ENCODE assay signal across 26 cellular contexts in genomic region chr5:31113666-31114065, GRCh38.
"Had no signal": no experiment of that assay in that cellular context is flagged by ENCODE, and none has a peak within 500 bp of the region (broad histone marks: within the 10 kb centered on the region; RNA-seq: fewer than 3 reads in every experiment).

No MANE protein-coding gene starts in this region.

- H3K27me3 ChIP-seq: body of pancreas, breast epithelium had no signal

- H3K4me3 Mint-ChIP-seq: activated CD4-positive, alpha-beta memory T cell treated with anti-CD3 and anti-CD28 coated beads for 36 hours; activated CD4-positive, alpha-beta T cell treated with anti-CD3 and anti-CD28 coated beads for 36 hours; activated CD4-positive, alpha-beta T cell treated with anti-CD3 and anti-CD28 coated beads, Interleukin-2, amount 10 ng/mL, durations not matched to agents 7 days and 5 days; activated naive CD4-positive, alpha-beta T cell treated with anti-CD3 and anti-CD28 coated beads, Interleukin-2, amount 10 ng/mL, durations not matched to agents 7 days and 5 days; activated naive CD8-positive, alpha-beta T cell; activated naive CD8-positive, alpha-beta T cell treated with anti-CD3 and anti-CD28 coated beads, Interleukin-2, amount 50 U/mL, for 24 hours; activated T-cell treated with anti-CD3 and anti-CD28 coated beads, Interleukin-2, amount 50 U/mL, for 4 hours; activated T-helper 1 cell treated with anti-CD3 and anti-CD28 coated beads, Interleukin-12 subunit alpha, Interleukin-12 subunit beta, Interleukin-2, Interleukin-4 antibody, amounts not matched to agents 30 ng/mL and 10 ng/mL and 1 ng/mL, durations not matched to agents 14 hours and 24 hours and 36 hours had no signal

- H3K27ac Mint-ChIP-seq: activated CD4-positive, alpha-beta memory T cell treated with anti-CD3 and anti-CD28 coated beads for 36 hours; activated CD4-positive, alpha-beta T cell treated with anti-CD3 and anti-CD28 coated beads for 36 hours; activated CD4-positive, alpha-beta T cell treated with anti-CD3 and anti-CD28 coated beads, Interleukin-2, amount 10 ng/mL, durations not matched to agents 7 days and 5 days; activated naive CD4-positive, alpha-beta T cell treated with anti-CD3 and anti-CD28 coated beads, Interleukin-2, amount 10 ng/mL, durations not matched to agents 7 days and 5 days; activated naive CD8-positive, alpha-beta T cell; activated naive CD8-positive, alpha-beta T cell treated with anti-CD3 and anti-CD28 coated beads, Interleukin-2, amount 50 U/mL, for 24 hours; activated T-helper 1 cell treated with anti-CD3 and anti-CD28 coated beads, Interleukin-12 subunit alpha, Interleukin-12 subunit beta, Interleukin-2, Interleukin-4 antibody, amounts not matched to agents 30 ng/mL and 10 ng/mL and 1 ng/mL, durations not matched to agents 14 hours and 24 hours and 36 hours had no signal

- ATAC-seq: activated CD4-positive, alpha-beta T cell treated with anti-CD3 and anti-CD28 coated beads for 36 hours; activated naive CD8-positive, alpha-beta T cell treated with anti-CD3 and anti-CD28 coated beads, Interleukin-2, amount 50 U/mL, for 24 hours; activated T-cell treated with anti-CD3 and anti-CD28 coated beads, Interleukin-2, amount 50 U/mL, for 4 hours; body of pancreas had no signal

- H3K36me3 Mint-ChIP-seq: activated CD4-positive, alpha-beta memory T cell treated with anti-CD3 and anti-CD28 coated beads for 36 hours; activated naive CD4-positive, alpha-beta T cell treated with anti-CD3 and anti-CD28 coated beads, Interleukin-2, amount 10 ng/mL, durations not matched to agents 7 days and 5 days; activated naive CD8-positive, alpha-beta T cell had no signal

- H3K4me1 ChIP-seq: body of pancreas, breast epithelium had no signal

- H3K36me3 ChIP-seq: breast epithelium had no signal

- DNase-seq: activated CD4-positive, alpha-beta memory T cell treated with anti-CD3 and anti-CD28 coated beads for 36 hours; activated CD4-positive, alpha-beta T cell treated with anti-CD3 and anti-CD28 coated beads for 36 hours; activated CD4-positive, alpha-beta T cell treated with anti-CD3 and anti-CD28 coated beads, Interleukin-2, amount 10 ng/mL, durations not matched to agents 7 days and 5 days; activated CD8-positive, alpha-beta memory T cell treated with anti-CD3 and anti-CD28 coated beads, Interleukin-2, amount 50 U/mL, for 4 hours; activated gamma-delta T cell treated with Interleukin-2 at 50 U/mL for 16 hours; activated naive CD4-positive, alpha-beta T cell treated with anti-CD3 and anti-CD28 coated beads, Interleukin-2, amount 10 ng/mL, durations not matched to agents 7 days and 5 days; activated naive CD8-positive, alpha-beta T cell treated with anti-CD3 and anti-CD28 coated beads, Interleukin-2, amount 50 U/mL, for 24 hours; activated T-cell treated with anti-CD3 and anti-CD28 coated beads for 4 hours; activated T-cell treated with anti-CD3 and anti-CD28 coated beads, Interleukin-2, amount 50 U/mL, for 4 hours; amniotic stem cell; aorta; body of pancreas; NCI-H1092 treated with DMSO at 0.1 percent for 48 hours; NCI-H187 treated with DMSO at 0.1 percent for 48 hours; NCI-H2081; NCI-H2171 treated with DMSO at 0.1 percent for 48 hours; NCI-H524 treated with DMSO at 0.1 percent for 48 hours; NCI-H748 treated with DMSO at 0.1 percent for 48 hours; PC-9; Right ventricle myocardium superior; T1000 had no signal

- H3K9me3 ChIP-seq: body of pancreas, breast epithelium had no signal

- H3K9ac ChIP-seq: KMS-11 had no signal

- H3K27ac ChIP-seq: body of pancreas, breast epithelium, KMS-11, PC-9, SK-N-MC had no signal

- H3K4me2 ChIP-seq: KMS-11, PC-9 had no signal

- H3K4me3 ChIP-seq: body of pancreas, breast epithelium, PC-9, SK-N-MC had no signal

- H3K4me1 Mint-ChIP-seq: activated CD4-positive, alpha-beta T cell treated with anti-CD3 and anti-CD28 coated beads for 36 hours; activated CD4-positive, alpha-beta T cell treated with anti-CD3 and anti-CD28 coated beads, Interleukin-2, amount 10 ng/mL, durations not matched to agents 7 days and 5 days; activated naive CD4-positive, alpha-beta T cell treated with anti-CD3 and anti-CD28 coated beads, Interleukin-2, amount 10 ng/mL, durations not matched to agents 7 days and 5 days; activated naive CD8-positive, alpha-beta T cell treated with anti-CD3 and anti-CD28 coated beads, Interleukin-2, amount 50 U/mL, for 24 hours had no signal

- H2AFZ ChIP-seq: PC-9 had no signal

- H3K27me3 Mint-ChIP-seq: activated CD4-positive, alpha-beta memory T cell treated with anti-CD3 and anti-CD28 coated beads for 36 hours; activated CD4-positive, alpha-beta T cell treated with anti-CD3 and anti-CD28 coated beads for 36 hours; activated CD4-positive, alpha-beta T cell treated with anti-CD3 and anti-CD28 coated beads, Interleukin-2, amount 10 ng/mL, durations not matched to agents 7 days and 5 days; activated naive CD4-positive, alpha-beta T cell treated with anti-CD3 and anti-CD28 coated beads, Interleukin-2, amount 10 ng/mL, durations not matched to agents 7 days and 5 days; activated naive CD8-positive, alpha-beta T cell; activated naive CD8-positive, alpha-beta T cell treated with anti-CD3 and anti-CD28 coated beads, Interleukin-2, amount 50 U/mL, for 24 hours had no signal

- H3K9me3 Mint-ChIP-seq: activated CD4-positive, alpha-beta T cell treated with anti-CD3 and anti-CD28 coated beads, Interleukin-2, amount 10 ng/mL, durations not matched to agents 7 days and 5 days; activated T-cell treated with anti-CD3 and anti-CD28 coated beads, Interleukin-2, amount 50 U/mL, for 4 hours had no signal
